8 cellular contexts compared by ENCODE assay signal in the genomic region with DNA sequence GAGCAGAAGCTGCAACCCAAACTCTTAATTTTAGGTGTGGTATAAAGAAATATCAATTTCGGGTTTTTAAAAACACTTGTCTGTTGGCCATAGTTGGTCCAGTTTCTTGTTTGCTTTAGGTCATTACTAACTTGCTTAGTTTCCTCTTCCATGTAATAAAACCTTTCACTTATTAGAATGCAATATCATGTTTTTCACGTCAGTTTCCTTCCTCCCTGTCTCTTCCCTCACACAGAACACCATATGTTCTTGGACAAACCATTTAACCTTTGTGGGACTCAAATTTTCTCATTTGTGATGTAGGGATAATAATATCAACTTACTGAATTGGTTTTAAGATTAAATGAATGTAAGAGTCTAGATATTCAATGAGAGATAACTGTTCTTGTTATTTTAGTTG. TPM values are rescaled to one million over a fixed set of nuclear protein-coding genes. Genes with fewer than 3 reads are reported as not detected.
"Had no signal": no experiment of that assay in that cellular context is flagged by ENCODE, and none has a peak within 500 bp of the region (broad histone marks: within the 10 kb centered on the region; RNA-seq: fewer than 3 reads in every experiment).

No MANE protein-coding gene starts in this region.

- FAIRE-seq: H1, H54, HTR-8/SVneo had no signal

- H3K4me3 ChIP-seq: GM23248 had no signal

- H3K27ac ChIP-seq: GM23248 had no signal

- H3K9ac ChIP-seq: GM23248 had no signal

- DNase-seq: GM23248, H9, HCEC 1CT had no signal

- H2AFZ ChIP-seq: GM23248 had no signal

RNA-seq across cellular contexts. Expression of gene PMCH, which starts 22.9 kb away (rescaled TPM):
- total RNA-seq: GM23248, H1, H9, HT-29 had no signal
- polyA plus RNA-seq: GM23248, H1, IgD-negative memory B cell had no signal
